ENCODE assay signal across 20 cellular contexts in genomic region chr9:125908138-125908537, GRCh38.
DNase-seq lines count a peak whose midpoint lies in the region; ATAC-seq, FAIRE-seq and TF ChIP-seq lines count a peak whose summit lies in the region.
"Had no signal": no experiment of that assay in that cellular context is flagged by ENCODE, and none has a peak within 500 bp of the region (broad histone marks: within the 10 kb centered on the region; RNA-seq: fewer than 3 reads in every experiment).

No MANE protein-coding gene starts in this region.

- H3K4me1 ChIP-seq in GM23338 (ENCODE audit: insufficient read depth) (peaks cover 39% of the 10 kb centered on the region), keratinocyte (ENCODE audit: control insufficient read depth, extremely low read depth, insufficient read depth, low read length) (no peaks in the 10 kb centered on the region)
- H3K4me1 ChIP-seq: upper lobe of right lung had no signal

- peak overlapping the region; percentile 11; the same call in 1 of the 3 replicates for H3K4me3 Mint-ChIP-seq in GM23338
- H3K4me3 Mint-ChIP-seq: activated CD4-positive, alpha-beta T cell treated with anti-CD3 and anti-CD28 coated beads, Interleukin-2, amount 10 ng/mL, durations not matched to agents 7 days and 5 days; stimulated activated naive CD8-positive, alpha-beta T cell treated with anti-CD3 and anti-CD28 coated beads, Interleukin-15, Interleukin-2, amounts not matched to agents 100 ng/mL and 50 ng/mL, for 24 hours; T-cell had no signal

- H3K9me3 ChIP-seq in keratinocyte (ENCODE audit: control insufficient read depth, low read depth, low read length), result no peaks in the 10 kb centered on the region
- H3K9me3 ChIP-seq: lower lobe of right lung, pancreas, upper lobe of right lung had no signal

- no peaks in the 10 kb centered on the region for H3F3A ChIP-seq in GM23338 (replicated peaks; ENCODE audit: low read depth)

- no peak overlapping the region for H3K9ac ChIP-seq in keratinocyte (ENCODE audit: control insufficient read depth, extremely low read depth, insufficient read depth, low read length)

- no peaks in the 10 kb centered on the region for H3K9me3 Mint-ChIP-seq in GM23338
- H3K9me3 Mint-ChIP-seq in activated naive CD4-positive, alpha-beta T cell treated with anti-CD3 and anti-CD28 coated beads, Interleukin-2, amount 50 U/mL, for 72 hours, result no peaks in the 10 kb centered on the region
- H3K9me3 Mint-ChIP-seq: activated CD4-positive, alpha-beta T cell treated with anti-CD3 and anti-CD28 coated beads, Interleukin-2, amount 10 ng/mL, durations not matched to agents 7 days and 5 days; stimulated activated naive CD8-positive, alpha-beta T cell treated with anti-CD3 and anti-CD28 coated beads, Interleukin-15, Interleukin-2, amounts not matched to agents 100 ng/mL and 50 ng/mL, for 24 hours; T-cell had no signal

- no peaks in the 10 kb centered on the region for H3K27me3 ChIP-seq in GM23338 (ENCODE audit: insufficient read depth)
- no peaks in the 10 kb centered on the region for H3K27me3 ChIP-seq in keratinocyte (ENCODE audit: control insufficient read depth, extremely low read depth, insufficient read depth, low read length)
- H3K27me3 ChIP-seq: pancreas, upper lobe of right lung had no signal

- no peaks in the 10 kb centered on the region for H3K36me3 ChIP-seq in GM23338 (ENCODE audit: insufficient read depth)
- H3K36me3 ChIP-seq in keratinocyte (ENCODE audit: control insufficient read depth in 2 of 2, extremely low read depth in 1 of 2, insufficient read depth in 2 of 2, low read length in 2 of 2), result no peaks in the 10 kb centered on the region
- H3K36me3 ChIP-seq: lower lobe of right lung, pancreas, upper lobe of right lung had no signal

- no peaks in the 10 kb centered on the region for H3K27me3 Mint-ChIP-seq in GM23338 (ENCODE audit: insufficient read depth, low read depth, poor library complexity)
- H3K27me3 Mint-ChIP-seq: activated CD4-positive, alpha-beta T cell treated with anti-CD3 and anti-CD28 coated beads, Interleukin-2, amount 10 ng/mL, durations not matched to agents 7 days and 5 days; stimulated activated naive CD8-positive, alpha-beta T cell treated with anti-CD3 and anti-CD28 coated beads, Interleukin-15, Interleukin-2, amounts not matched to agents 100 ng/mL and 50 ng/mL, for 24 hours; T-cell had no signal

- no peaks in the 10 kb centered on the region for H3K36me3 Mint-ChIP-seq in GM23338 (ENCODE audit: low read depth)
- no peaks in the 10 kb centered on the region for H3K36me3 Mint-ChIP-seq in activated naive CD4-positive, alpha-beta T cell treated with anti-CD3 and anti-CD28 coated beads, Interleukin-2, amount 50 U/mL, for 72 hours
- H3K36me3 Mint-ChIP-seq: T-cell had no signal

- H4K20me1 ChIP-seq in GM23338 (replicated peaks; ENCODE audit: insufficient read depth) (no peaks in the 10 kb centered on the region), keratinocyte (ENCODE audit: control insufficient read depth, extremely low read depth, insufficient read depth, low read length) (no peaks in the 10 kb centered on the region)

- peaks cover 57% of the 10 kb centered on the region for H3K4me1 Mint-ChIP-seq in GM23338
- H3K4me1 Mint-ChIP-seq: activated CD4-positive, alpha-beta T cell treated with anti-CD3 and anti-CD28 coated beads, Interleukin-2, amount 10 ng/mL, durations not matched to agents 7 days and 5 days had no signal

- dilution Hi-C loops in keratinocyte (cut with MboI; ENCODE audit: extremely low pct_ligation_motif_present, low sequenced_read_pairs), result no loop called here

- peak overlapping the region; percentile 28; the same call in 1 of the 2 replicates for H3K27ac ChIP-seq in GM23338 (ENCODE audit: low read depth)
- H3K27ac ChIP-seq in keratinocyte (ENCODE audit: control insufficient read depth, insufficient read depth, low read length), result no peak overlapping the region
- H3K27ac ChIP-seq: lower lobe of right lung, pancreas, RWPE1, upper lobe of right lung had no signal

- H3K9me2 ChIP-seq in GM23338 (ENCODE audit: insufficient read depth), result no peaks in the 10 kb centered on the region

- H3K79me2 ChIP-seq in GM23338 (replicated peaks; ENCODE audit: insufficient read depth) (peaks cover 54% of the 10 kb centered on the region), keratinocyte (ENCODE audit: control insufficient read depth, insufficient read depth, low read length) (peaks cover 13% of the 10 kb centered on the region)

- DNase-seq in DMS153 treated with DMSO at 0.1 percent for 48 hours (lab: John Stamatoyannopoulos, UW; ENCODE audit: unreplicated experiment), result peak; percentile 54
- peak; percentile 45 for DNase-seq in GM23338 (ENCODE audit: low spot score)
- DNase-seq in keratinocyte (ENCODE audit: low read depth, low spot score), result no peak
- DNase-seq in AG20443 (ENCODE audit: low spot score), result no peak
- DNase-seq in activated naive CD4-positive, alpha-beta T cell treated with anti-CD3 and anti-CD28 coated beads, Interleukin-2, amount 50 U/mL, for 72 hours (ENCODE audit: low spot score in 2 of 2), result no peak
- no peak for DNase-seq in DMS 273 (lab: John Stamatoyannopoulos, UW; ENCODE audit: unreplicated experiment)
- no peak for DNase-seq in activated CD4-positive, CD25-positive, alpha-beta regulatory T cell treated with anti-CD3 and anti-CD28 coated beads, Interleukin-2, amount 50 U/mL, for 72 hours
- DNase-seq: activated CD4-positive, alpha-beta T cell treated with anti-CD3 and anti-CD28 coated beads, Interleukin-2, amount 10 ng/mL, durations not matched to agents 7 days and 5 days; activated CD8-positive, alpha-beta memory T cell treated with anti-CD3 and anti-CD28 coated beads, Interleukin-2, amount 50 U/mL, for 4 hours; activated effector memory CD4-positive, alpha-beta T cell treated with Interleukin-2 at 50 U/mL for 16 hours; amniotic stem cell; cerebellar nuclear complex; lower lobe of right lung; pancreas; T-cell; upper lobe of right lung had no signal

- no peak for TF ChIP-seq CTCF in GM23338 (conservative IDR thresholded peaks at IDR 0.05; ENCODE audit: low read depth in 2 of 2)
- TF ChIP-seq CTCF in keratinocyte (optimal IDR thresholded peaks at IDR 0.05 in 1 of 3, IDR thresholded peaks at IDR 0.05 in 1 of 3, conservative IDR thresholded peaks at IDR 0.05 in 1 of 3; ENCODE audit: extremely low read depth in 1 of 3, insufficient read depth in 2 of 3, low read length in 3 of 3), result no peak

- no peak overlapping the region for H2AFZ ChIP-seq in GM23338
- no peak overlapping the region for H2AFZ ChIP-seq in keratinocyte (ENCODE audit: control insufficient read depth, low read length)

- peak overlapping the region; percentile 89 for H3K27ac Mint-ChIP-seq in GM23338
- no peak overlapping the region for H3K27ac Mint-ChIP-seq in activated naive CD4-positive, alpha-beta T cell treated with anti-CD3 and anti-CD28 coated beads, Interleukin-2, amount 50 U/mL, for 72 hours
- H3K27ac Mint-ChIP-seq: activated CD4-positive, alpha-beta T cell treated with anti-CD3 and anti-CD28 coated beads, Interleukin-2, amount 10 ng/mL, durations not matched to agents 7 days and 5 days; stimulated activated naive CD8-positive, alpha-beta T cell treated with anti-CD3 and anti-CD28 coated beads, Interleukin-15, Interleukin-2, amounts not matched to agents 100 ng/mL and 50 ng/mL, for 24 hours; T-cell had no signal

- no peaks in the 10 kb centered on the region for H3K9me1 ChIP-seq in keratinocyte (ENCODE audit: control insufficient read depth, extremely low read depth, insufficient read depth, low read length)

- H3K4me2 ChIP-seq in GM23338 (no peak overlapping the region), keratinocyte (ENCODE audit: control insufficient read depth, extremely low read depth, insufficient read depth, low read depth, low read length) (no peak overlapping the region)

- H3K4me3 ChIP-seq in GM23338, result no peak overlapping the region
- H3K4me3 ChIP-seq in keratinocyte (ENCODE audit: control insufficient read depth in 2 of 3, extremely low read depth in 1 of 3, insufficient read depth in 2 of 3, low read depth in 1 of 3, low read length in 3 of 3), result no peak overlapping the region
- H3K4me3 ChIP-seq: lower lobe of right lung, pancreas, upper lobe of right lung had no signal

- FAIRE-seq in keratinocyte (lab: Jason Lieb, UNC), result peak; percentile 9
- FAIRE-seq: islet of Langerhans, pancreas had no signal

- ATAC-seq in GM23338, result peak; percentile 79
- ATAC-seq in SK-N-SH treated with all-trans-retinoic acid at 6 μM for 48 hours, result peak; percentile 21
- ATAC-seq in activated naive CD4-positive, alpha-beta T cell treated with anti-CD3 and anti-CD28 coated beads, Interleukin-2, amount 50 U/mL, for 72 hours, result no peak
- ATAC-seq: lower lobe of right lung, pancreas, T-cell, upper lobe of right lung had no signal

TF ChIP-seq in GM23338, 12 proteins besides CTCF, POLR2A, EP300 and RAD21:
- no peak for TF ChIP-seq POLR2AphosphoS5 (IDR thresholded peaks at IDR 0.05; ENCODE audit: low read depth)

TF ChIP-seq in SK-N-SH treated with all-trans-retinoic acid at 6 μM for 48 hours, 23 proteins besides CTCF, POLR2A, EP300 and RAD21 (continues in another document):
- TF ChIP-seq ZC3H10 (CRISPR knock-in tag; IDR thresholded peaks at IDR 0.05) (no peak), ZFP3 (CRISPR knock-in tag; IDR thresholded peaks at IDR 0.05) (no peak), POU6F1 (CRISPR knock-in tag; IDR thresholded peaks at IDR 0.05; ENCODE audit: borderline replicate concordance, low read depth) (no peak), CREB5 (CRISPR knock-in tag; IDR thresholded peaks at IDR 0.05; ENCODE audit: low read depth) (no peak), RARB (CRISPR knock-in tag; IDR thresholded peaks at IDR 0.05) (no peak)

Comparison
In these comparisons a context has a peak if more than half of its experiments do, and no peak if none do; other contexts are left out.
1. DNase-seq: peak in DMS153 treated with DMSO at 0.1 percent for 48 hours (single experiment) and GM23338 (single experiment); none in keratinocyte (single experiment), AG20443 (single experiment), activated naive CD4-positive, alpha-beta T cell treated with anti-CD3 and anti-CD28 coated beads, Interleukin-2, amount 50 U/mL, for 72 hours (0 of 2), DMS 273 (single experiment) and activated CD4-positive, CD25-positive, alpha-beta regulatory T cell treated with anti-CD3 and anti-CD28 coated beads, Interleukin-2, amount 50 U/mL, for 72 hours (single experiment).
2. ATAC-seq: peak in GM23338 (single experiment) and SK-N-SH treated with all-trans-retinoic acid at 6 μM for 48 hours (single experiment); none in activated naive CD4-positive, alpha-beta T cell treated with anti-CD3 and anti-CD28 coated beads, Interleukin-2, amount 50 U/mL, for 72 hours (0 of 2).